Comparison of ENCODE assay signal across 8 cellular contexts in the genomic region with DNA sequence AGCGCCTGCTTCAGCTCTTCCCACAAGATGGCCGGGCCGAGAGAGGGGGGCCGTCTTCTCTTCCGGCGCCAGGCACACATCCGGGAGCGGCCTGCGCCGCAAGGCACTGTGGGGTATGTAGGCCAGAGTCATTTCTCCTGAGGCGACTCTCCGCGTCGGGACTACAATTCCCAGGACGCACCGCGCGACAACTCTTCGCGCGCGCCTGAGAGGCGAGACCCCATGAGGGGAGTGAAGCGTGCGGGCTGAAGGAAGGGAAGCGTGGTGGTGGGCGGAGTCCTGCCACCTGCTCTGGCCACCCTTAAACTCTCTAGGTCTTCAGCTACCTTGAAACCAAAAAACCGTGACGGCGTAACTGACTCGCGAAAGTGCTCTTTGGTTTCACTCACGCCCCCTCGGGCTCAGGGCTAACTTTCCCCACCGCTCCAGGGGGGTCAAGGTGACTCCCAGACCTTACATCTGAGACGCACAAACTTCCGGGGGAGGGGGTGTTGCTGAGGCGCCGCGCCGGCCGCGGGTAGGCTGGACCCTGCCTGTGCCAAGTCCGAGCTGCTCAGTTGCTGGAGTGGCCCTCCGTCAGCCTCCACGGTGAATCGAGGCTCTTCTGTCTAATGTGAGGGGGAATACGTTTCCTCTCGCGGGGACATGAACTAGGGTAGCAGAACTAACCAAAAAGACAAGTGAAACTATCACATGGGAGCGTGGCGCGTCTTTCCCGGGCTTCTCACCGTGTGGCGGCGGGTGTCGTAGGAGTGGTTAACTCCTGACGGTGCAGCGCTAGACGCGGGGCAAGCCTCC. TPM values are rescaled to one million over a fixed set of nuclear protein-coding genes. Genes with fewer than 3 reads are reported as not detected.
DNase-seq lines count a peak whose midpoint lies in the region; ATAC-seq and TF ChIP-seq lines count a peak whose summit lies in the region.

Gene SERBP1 (minus strand): TSS at position 45 of the 798 bp plus-strand sequence. CDS start 102 bp downstream, outside the sequence.

- peaks cover 41% of the 10 kb centered on the region for H3K36me3 Mint-ChIP-seq in activated CD4-positive, alpha-beta T cell treated with anti-CD3 and anti-CD28 coated beads, Interleukin-2, amount 10 ng/mL, durations not matched to agents 7 days and 5 days (ENCODE audit: low read depth)

- no peaks in the 10 kb centered on the region for H3K27me3 ChIP-seq in BJ (ENCODE audit: control insufficient read depth, insufficient read depth, low read length)

- peaks cover 54% of the 10 kb centered on the region for H3K4me1 Mint-ChIP-seq in activated CD4-positive, alpha-beta T cell treated with anti-CD3 and anti-CD28 coated beads, Interleukin-2, amount 10 ng/mL, durations not matched to agents 7 days and 5 days

- DNase-seq in BJ (ENCODE audit: low read depth) (peak; percentile 72), NCI-H69 (lab: John Stamatoyannopoulos, UW) (peak; percentile 97), cortex of kidney (lab: John Stamatoyannopoulos, UW) (peak; percentile 38), left kidney (ENCODE audit: low read depth, low spot score) (peak; percentile 100)
- peak; percentile 97 for DNase-seq in activated CD4-positive, alpha-beta T cell treated with anti-CD3 and anti-CD28 coated beads, Interleukin-2, amount 10 ng/mL, durations not matched to agents 7 days and 5 days
- DNase-seq in stimulated activated CD4-positive, alpha-beta T cell treated with anti-CD3 and anti-CD28 coated beads, Interleukin-2, amount 100 ng/mL, for 24 hours, result peak; percentile 94

- peak within 1 kb of the TSS; percentile 99 for H3K4me3 ChIP-seq in BJ (ENCODE audit: low read depth, low read length)

- no peaks in the 10 kb centered on the region for H3K27me3 Mint-ChIP-seq in activated CD4-positive, alpha-beta T cell treated with anti-CD3 and anti-CD28 coated beads, Interleukin-2, amount 10 ng/mL, durations not matched to agents 7 days and 5 days

- peak within 1 kb of the TSS; percentile 99 for H3K27ac Mint-ChIP-seq in activated CD4-positive, alpha-beta T cell treated with anti-CD3 and anti-CD28 coated beads, Interleukin-2, amount 10 ng/mL, durations not matched to agents 7 days and 5 days

- H3K4me3 Mint-ChIP-seq in activated CD4-positive, alpha-beta T cell treated with anti-CD3 and anti-CD28 coated beads, Interleukin-2, amount 10 ng/mL, durations not matched to agents 7 days and 5 days, result peak within 1 kb of the TSS; percentile 93

- CTCF ChIA-PET in BJ (lab: Yijun Ruan, JAX), result interaction anchor here (0.6 to 0.9 kb wide), 2 partner anchors 43 to 105 kb away, joined by 3 read pairs; no protein-coding TSS in a partner anchor
- CTCF ChIA-PET in activated CD4-positive, alpha-beta T cell treated with anti-CD3 and anti-CD28 coated beads, Interleukin-2, amount 10 ng/mL, durations not matched to agents 7 days and 5 days (lab: Charles Lee), result interaction anchor here (1.0 to 3.0 kb wide), 8 partner anchors 11 to 219 kb away, joined by 3 to 9 read pairs (median 4); no protein-coding TSS in a partner anchor

- ATAC-seq in GM19328 (IDR thresholded peaks at IDR 0.05; ENCODE audit: unreplicated experiment), result peak; percentile 90
- peak; percentile 88 for ATAC-seq in HG03520 (IDR thresholded peaks at IDR 0.05; ENCODE audit: unreplicated experiment)

- POLR2A ChIA-PET in BJ (lab: Charles Lee), result interaction anchor here (0.5 kb wide), 1 partner anchor 15 kb away, joined by 3 read pairs; no protein-coding TSS in a partner anchor
- POLR2A ChIA-PET in activated CD4-positive, alpha-beta T cell treated with anti-CD3 and anti-CD28 coated beads, Interleukin-2, amount 10 ng/mL, durations not matched to agents 7 days and 5 days (lab: Charles Lee), result interaction anchor here (0.7 kb wide), 1 partner anchor 97 kb away, joined by 3 read pairs; no protein-coding TSS in a partner anchor

- H3K9me3 Mint-ChIP-seq in activated CD4-positive, alpha-beta T cell treated with anti-CD3 and anti-CD28 coated beads, Interleukin-2, amount 10 ng/mL, durations not matched to agents 7 days and 5 days, result no peaks in the 10 kb centered on the region

- H3K36me3 ChIP-seq in BJ (ENCODE audit: control insufficient read depth, insufficient read depth, low read length), result peaks cover 4% of the 10 kb centered on the region

- TF ChIP-seq CTCF in BJ (IDR thresholded peaks at IDR 0.05; ENCODE audit: insufficient read depth, low read depth, low read length), result no peak

RNA-seq across cellular contexts. Expression of gene SERBP1, which starts in this region (rescaled TPM):
- polyA plus RNA-seq in BJ (2011; rRNA removed), result 94.1 and 184 TPM in 2 replicates
- 62.0 and 64.8 TPM in 2 replicates for polyA minus RNA-seq in BJ (2011; rRNA and poly(A)+ RNA removed)
- total RNA-seq in activated CD4-positive, alpha-beta T cell treated with anti-CD3 and anti-CD28 coated beads, Interleukin-2, amount 10 ng/mL, durations not matched to agents 7 days and 5 days, result 100 to 1,000 TPM; 245 to 253 TPM

Comparison
In these comparisons a context has a peak if more than half of its experiments do, and no peak if none do; other contexts are left out.
1. Peak in every context shown above with its lines: DNase-seq, ATAC-seq and H3K4me3 ChIP-seq.
2. DNase-seq: peak in every context shown above with its lines; median percentile 100 in left kidney; 97 in NCI-H69; 97 in activated CD4-positive, alpha-beta T cell treated with anti-CD3 and anti-CD28 coated beads, Interleukin-2, amount 10 ng/mL, durations not matched to agents 7 days and 5 days; 94 in stimulated activated CD4-positive, alpha-beta T cell treated with anti-CD3 and anti-CD28 coated beads, Interleukin-2, amount 100 ng/mL, for 24 hours; 72 in BJ; 38 in cortex of kidney.